14 cellular contexts compared by ENCODE assay signal in the genomic region with DNA sequence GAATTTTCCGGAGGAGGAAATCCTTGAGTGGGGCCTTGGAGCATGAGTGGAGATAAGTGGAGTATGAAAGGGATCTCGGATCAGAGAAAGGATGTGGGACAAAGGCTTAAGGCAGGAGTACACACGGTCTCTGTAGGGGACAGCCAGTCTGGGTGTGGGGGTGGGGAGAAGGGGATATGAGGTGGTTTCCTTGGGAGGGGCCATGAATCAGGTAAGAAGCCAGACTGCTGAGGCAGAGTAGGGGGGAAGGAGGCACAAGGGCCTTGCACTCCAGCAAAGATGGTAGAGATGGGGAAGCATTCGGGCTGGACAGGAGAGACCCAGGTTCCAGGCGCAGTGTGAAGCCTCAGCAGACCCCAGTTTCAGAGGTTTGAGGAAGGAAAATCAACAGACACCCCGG. TPM values are rescaled to one million over a fixed set of nuclear protein-coding genes. Genes with fewer than 3 reads are reported as not detected.
A peak's percentile ranks its signal among the peaks of the same experiment; 100 is the strongest.
DNase-seq lines count a peak whose midpoint lies in the region; ATAC-seq and TF ChIP-seq lines count a peak whose summit lies in the region.
"Had no signal": no experiment of that assay in that cellular context is flagged by ENCODE, and none has a peak within 500 bp of the region (broad histone marks: within the 10 kb centered on the region; RNA-seq: fewer than 3 reads in every experiment).

No MANE protein-coding gene starts in this region.

- no peak overlapping the region for H3K27ac Mint-ChIP-seq in activated B cell treated with CpG ODN at 0.5 μM for 24 hours

- H3K27me3 ChIP-seq in left ventricle myocardium inferior (ENCODE audit: low read depth) = peaks cover 31% of the 10 kb centered on the region
- peaks cover 0 to 24% (median 0%) of the 10 kb centered on the region in 9 donors for H3K27me3 ChIP-seq in heart left ventricle
- H3K27me3 ChIP-seq in mucosa of stomach (ENCODE audit: control insufficient read depth, insufficient read depth, low read length) = no peaks in the 10 kb centered on the region
- H3K27me3 ChIP-seq in vagina = no peaks in the 10 kb centered on the region

- peak overlapping the region; percentile 25 for H3K4me3 Mint-ChIP-seq in activated B cell treated with CpG ODN at 0.5 μM for 24 hours

- H3K9ac ChIP-seq in mucosa of stomach (ENCODE audit: low read length) = peak overlapping the region; percentile 90

- H3K36me3 Mint-ChIP-seq in activated B cell treated with CpG ODN at 0.5 μM for 24 hours (ENCODE audit: low read depth) = peaks cover 12% of the 10 kb centered on the region

- no peak for ATAC-seq in heart left ventricle
- no peak for ATAC-seq in activated B cell treated with CpG ODN at 0.5 μM for 24 hours (ENCODE audit: low read depth)
- no peak for ATAC-seq in HG03159 (IDR thresholded peaks at IDR 0.05; ENCODE audit: unreplicated experiment)
- ATAC-seq: left cardiac atrium had no signal

- POLR2A ChIA-PET in activated B cell treated with CpG ODN at 0.5 μM for 24 hours (lab: Charles Lee) = interaction anchor here (0.6 to 0.8 kb wide), 2 partner anchors 34 to 287 kb away, joined by 3 to 10 read pairs; partner anchors contain the start of gene GFOD2

- H3K27me3 Mint-ChIP-seq in activated B cell treated with CpG ODN at 0.5 μM for 24 hours = peaks cover 19% of the 10 kb centered on the region

- no peak overlapping the region for H3K4me3 ChIP-seq in left ventricle myocardium inferior
- H3K4me3 ChIP-seq in heart left ventricle = peak overlapping the region in 1 of 12 donors; percentile 53
- H3K4me3 ChIP-seq in mucosa of stomach (ENCODE audit: low read length) = peak overlapping the region; percentile 28
- H3K4me3 ChIP-seq in vagina = no peak overlapping the region
- H3K4me3 ChIP-seq: adrenal gland, SK-N-MC had no signal

- H3K36me3 ChIP-seq in left ventricle myocardium inferior (peaks cover 7% of the 10 kb centered on the region), heart left ventricle (peaks cover 0 to 10% (median 4%) of the 10 kb centered on the region in 9 donors), mucosa of stomach (ENCODE audit: control insufficient read depth, insufficient read depth, low read length) (peaks cover 10% of the 10 kb centered on the region), vagina (peaks cover 0 to 10% of the 10 kb centered on the region in 2 donors)

- H3K27ac ChIP-seq in left ventricle myocardium inferior (replicated peaks) = peak overlapping the region; percentile 62
- no peak overlapping the region for H3K27ac ChIP-seq in heart left ventricle
- peak overlapping the region; percentile 78 for H3K27ac ChIP-seq in vagina
- H3K27ac ChIP-seq: SK-N-MC had no signal

- CTCF ChIA-PET in activated B cell treated with CpG ODN at 0.5 μM for 24 hours (lab: Charles Lee) = no interaction called here

- 65 to 71% (median 70%) methylated on average over 6 of the region's 6 CpGs for WGBS in heart left ventricle, 4 donors

- no peaks in the 10 kb centered on the region for H3K9me3 Mint-ChIP-seq in activated B cell treated with CpG ODN at 0.5 μM for 24 hours

- H3K4me1 Mint-ChIP-seq in activated B cell treated with CpG ODN at 0.5 μM for 24 hours = peaks cover 45% of the 10 kb centered on the region

- H3K4me1 ChIP-seq in left ventricle myocardium inferior (peaks cover 43% of the 10 kb centered on the region), heart left ventricle (peaks cover 0 to 44% (median 15%) of the 10 kb centered on the region in 12 donors), mucosa of stomach (ENCODE audit: control insufficient read depth, insufficient read depth, low read length) (peaks cover 48% of the 10 kb centered on the region), vagina (peaks cover 61% of the 10 kb centered on the region)

- TF ChIP-seq POLR2A in heart left ventricle (IDR thresholded peaks at IDR 0.05) = no peak
- TF ChIP-seq POLR2A in vagina (IDR thresholded peaks at IDR 0.05) = no peak

- TF ChIP-seq CTCF in left ventricle myocardium inferior (IDR thresholded peaks at IDR 0.05; ENCODE audit: borderline replicate concordance) (no peak), heart left ventricle (IDR thresholded peaks at IDR 0.05) (no peak), activated B cell treated with CpG ODN at 0.5 μM for 24 hours (IDR thresholded peaks at IDR 0.05) (no peak), vagina (IDR thresholded peaks at IDR 0.05) (no peak)

- DNase-seq in left ventricle myocardium inferior (no peak), heart left ventricle (no peak), activated B cell treated with CpG ODN at 0.5 μM for 24 hours (no peak), vagina (ENCODE audit: extremely low spot score in 2 of 2) (no peak), OCI-M1 (lab: John Stamatoyannopoulos, UW) (no peak)
- no peak for DNase-seq in effector CD4-positive, alpha-beta T cell
- DNase-seq: adrenal gland, left cardiac atrium, occipital lobe had no signal

- H3K9me3 ChIP-seq in left ventricle myocardium inferior (replicated peaks) (no peaks in the 10 kb centered on the region), heart left ventricle (no peaks in the 10 kb centered on the region), mucosa of stomach (ENCODE audit: control insufficient read depth, low read length) (no peaks in the 10 kb centered on the region), vagina (no peaks in the 10 kb centered on the region)
- H3K9me3 ChIP-seq: adrenal gland had no signal

- intact Hi-C loops in left ventricle myocardium inferior (cut with micrococcal nuclease) = no loop called here
- intact Hi-C loops in heart left ventricle (cut with DNase I) = no loop called here
- intact Hi-C loops in activated B cell treated with CpG ODN at 0.5 μM for 24 hours (cut with micrococcal nuclease) = no loop called here
- intact Hi-C loops in vagina (cut with DNase I) = no loop called here

RNA-seq across cellular contexts. Expression of gene HSD11B2, which starts 1.6 kb away (rescaled TPM):
- total RNA-seq in left ventricle myocardium inferior (0.99 TPM), heart left ventricle (under 1 TPM in 8 of 9 donors, not detected in 1; 0.32 to 1.00 (median 0.59) TPM), activated B cell treated with CpG ODN at 0.5 μM for 24 hours (0.49 TPM in 1 of 2 replicates, not detected in the other), vagina (30.2 TPM)
- under 1 TPM; 0.15 to 0.26 TPM for polyA plus RNA-seq in heart left ventricle
- total RNA-seq: occipital lobe had no signal

RNA-seq across cellular contexts. Expression of gene ZDHHC1, which starts 16.2 kb away (rescaled TPM):
- total RNA-seq in left ventricle myocardium inferior (2.9 TPM), heart left ventricle (10 to 100 TPM in 1 of 9 donors, 1 to 10 TPM in 8; 3.5 to 11.6 (median 5.4) TPM), activated B cell treated with CpG ODN at 0.5 μM for 24 hours (2.8 and 3.8 TPM in 2 replicates), vagina (22.3 TPM)
- polyA plus RNA-seq in heart left ventricle = 1 to 10 TPM; 2.7 to 5.1 TPM

RNA-seq across cellular contexts. Expression of gene TPPP3, which starts 39.2 kb away (rescaled TPM):
- 15.5 TPM for total RNA-seq in left ventricle myocardium inferior
- total RNA-seq in heart left ventricle = 10 to 100 TPM in 5 of 9 donors, 1 to 10 TPM in 4; 7.0 to 17.0 (median 10.2) TPM
- 10 to 100 TPM; 13.4 to 20.1 TPM for polyA plus RNA-seq in heart left ventricle
- total RNA-seq in activated B cell treated with CpG ODN at 0.5 μM for 24 hours = 0.15 TPM in 1 of 2 replicates, not detected in the other
- total RNA-seq in vagina = 28.2 TPM
- total RNA-seq: HT1080 had no signal

RNA-seq across cellular contexts. Expression of gene ATP6V0D1, which starts 48.5 kb away (rescaled TPM):
- total RNA-seq in left ventricle myocardium inferior (65.8 TPM), heart left ventricle (100 to 1,000 TPM in 3 of 9 donors, 10 to 100 TPM in 6; 52.7 to 141 (median 68.5) TPM), activated B cell treated with CpG ODN at 0.5 μM for 24 hours (70.2 and 74.5 TPM in 2 replicates), vagina (110 TPM)
- polyA plus RNA-seq in heart left ventricle = 100 to 1,000 TPM in 1 of 2 donors, 10 to 100 TPM in 1; 18.6 to 104 TPM

RNA-seq across cellular contexts. Expression of gene AGRP, which starts 50.9 kb away (rescaled TPM):
- total RNA-seq in left ventricle myocardium inferior (not detected), heart left ventricle (not detected), activated B cell treated with CpG ODN at 0.5 μM for 24 hours (not detected in 2 replicates), vagina (not detected)
- polyA plus RNA-seq in heart left ventricle = not detected
- total RNA-seq: cerebellum, HT1080, left cardiac atrium, occipital lobe had no signal

Comparison
In these comparisons a context has a peak if more than half of its experiments do, and no peak if none do; other contexts are left out.
1. H3K27ac ChIP-seq: peak in left ventricle myocardium inferior (single experiment) and vagina (single experiment); none in heart left ventricle (0 of 12).
2. RNA of gene HSD11B2, which starts 1.6 kb away (total RNA-seq): 30.2 TPM in vagina (single experiment); 0.99 TPM in left ventricle myocardium inferior (single experiment), 0.49 TPM in activated B cell treated with CpG ODN at 0.5 μM for 24 hours and 0.32 to 1.00 TPM in heart left ventricle; every median in the first group is over 10 times any median in the second.